Comparison of ENCODE assay signal across 18 cellular contexts in genomic region chr4:145797278-145797677, GRCh38.
"Had no signal": no experiment of that assay in that cellular context is flagged by ENCODE, and none has a peak within 500 bp of the region (broad histone marks: within the 10 kb centered on the region; RNA-seq: fewer than 3 reads in every experiment).

No MANE protein-coding gene starts in this region.

- H3K27ac ChIP-seq: epithelial cell of prostate, lower lobe of right lung, tibial nerve, WERI-Rb-1 had no signal

- H3K9me3 Mint-ChIP-seq: activated T-helper 17 cell treated with anti-CD3 and anti-CD28 coated beads, Interleukin-2, amount 50 U/mL, for 72 hours; stimulated activated naive CD8-positive, alpha-beta T cell treated with anti-CD3 and anti-CD28 coated beads, Interleukin-15, amount 100 ng/mL, for 72 hours; T-cell; T-helper 2 cell treated with Interferon-gamma antibody and Interleukin-4, amounts not matched to agents 5 μg/mL and 100 μg/mL, for 36 hours had no signal

- H3K4me1 Mint-ChIP-seq: activated T-helper 17 cell treated with anti-CD3 and anti-CD28 coated beads, Interleukin-2, amount 50 U/mL, for 72 hours had no signal

- H3K36me3 ChIP-seq: lower lobe of right lung, tibial nerve, WERI-Rb-1 had no signal

- H3K9me3 ChIP-seq: lower lobe of right lung, tibial nerve had no signal

- DNase-seq: activated CD4-positive, alpha-beta T cell treated with anti-CD3 and anti-CD28 coated beads, Interleukin-2, amount 50 U/mL, for 1 hour; activated CD4-positive, CD25-positive, alpha-beta regulatory T cell treated with anti-CD3 and anti-CD28 coated beads, Interleukin-2, amount 50 U/mL, for 72 hours; activated CD8-positive, alpha-beta T cell treated with anti-CD3 and anti-CD28 coated beads, Interleukin-2, amount 10 ng/mL, durations not matched to agents 7 days and 5 days; activated naive CD4-positive, alpha-beta T cell; cortex of kidney; kidney; lower lobe of right lung; naive thymus-derived CD4-positive, alpha-beta T cell; stimulated activated CD4-positive, alpha-beta T cell treated with anti-CD3 and anti-CD28 coated beads, Interleukin-12 subunit alpha, Interleukin-12 subunit beta, amount 100 ng/mL, for 4 hours; stimulated activated naive CD8-positive, alpha-beta T cell treated with anti-CD3 and anti-CD28 coated beads, Interleukin-15, amount 100 ng/mL, for 72 hours; T-cell; WERI-Rb-1 had no signal

- H3K4me3 Mint-ChIP-seq: activated CD8-positive, alpha-beta T cell treated with anti-CD3 and anti-CD28 coated beads, Interleukin-2, amount 10 ng/mL, durations not matched to agents 7 days and 5 days; activated T-helper 17 cell treated with anti-CD3 and anti-CD28 coated beads, Interleukin-2, amount 50 U/mL, for 72 hours; naive thymus-derived CD4-positive, alpha-beta T cell; stimulated activated naive CD8-positive, alpha-beta T cell treated with anti-CD3 and anti-CD28 coated beads, Interleukin-15, amount 100 ng/mL, for 72 hours; T-cell; T-helper 2 cell treated with Interferon-gamma antibody and Interleukin-4, amounts not matched to agents 5 μg/mL and 100 μg/mL, for 36 hours had no signal

- H3K4me3 ChIP-seq: lower lobe of right lung, tibial nerve had no signal

- ATAC-seq: activated CD8-positive, alpha-beta T cell treated with anti-CD3 and anti-CD28 coated beads, Interleukin-2, amount 10 ng/mL, durations not matched to agents 7 days and 5 days; activated T-helper 17 cell treated with anti-CD3 and anti-CD28 coated beads, Interleukin-2, amount 50 U/mL, for 72 hours; left lobe of liver; lower lobe of right lung; naive thymus-derived CD4-positive, alpha-beta T cell; stimulated activated naive CD8-positive, alpha-beta T cell treated with anti-CD3 and anti-CD28 coated beads, Interleukin-15, amount 100 ng/mL, for 72 hours; T-cell had no signal

- H3K4me1 ChIP-seq: lower lobe of right lung, tibial nerve had no signal

- H3K27me3 Mint-ChIP-seq: activated T-helper 17 cell treated with anti-CD3 and anti-CD28 coated beads, Interleukin-2, amount 50 U/mL, for 72 hours; naive thymus-derived CD4-positive, alpha-beta T cell; progenitor cell of endocrine pancreas; stimulated activated naive CD8-positive, alpha-beta T cell treated with anti-CD3 and anti-CD28 coated beads, Interleukin-15, amount 100 ng/mL, for 72 hours; T-cell had no signal

- H3K27me3 ChIP-seq: tibial nerve had no signal

- H3K27ac Mint-ChIP-seq: activated CD8-positive, alpha-beta T cell treated with anti-CD3 and anti-CD28 coated beads, Interleukin-2, amount 10 ng/mL, durations not matched to agents 7 days and 5 days; activated T-helper 17 cell treated with anti-CD3 and anti-CD28 coated beads, Interleukin-2, amount 50 U/mL, for 72 hours; naive thymus-derived CD4-positive, alpha-beta T cell; progenitor cell of endocrine pancreas; stimulated activated naive CD8-positive, alpha-beta T cell treated with anti-CD3 and anti-CD28 coated beads, Interleukin-15, amount 100 ng/mL, for 72 hours; T-cell; T-helper 2 cell treated with Interferon-gamma antibody and Interleukin-4, amounts not matched to agents 5 μg/mL and 100 μg/mL, for 36 hours had no signal

- FAIRE-seq: kidney had no signal
